In the genomic region with DNA sequence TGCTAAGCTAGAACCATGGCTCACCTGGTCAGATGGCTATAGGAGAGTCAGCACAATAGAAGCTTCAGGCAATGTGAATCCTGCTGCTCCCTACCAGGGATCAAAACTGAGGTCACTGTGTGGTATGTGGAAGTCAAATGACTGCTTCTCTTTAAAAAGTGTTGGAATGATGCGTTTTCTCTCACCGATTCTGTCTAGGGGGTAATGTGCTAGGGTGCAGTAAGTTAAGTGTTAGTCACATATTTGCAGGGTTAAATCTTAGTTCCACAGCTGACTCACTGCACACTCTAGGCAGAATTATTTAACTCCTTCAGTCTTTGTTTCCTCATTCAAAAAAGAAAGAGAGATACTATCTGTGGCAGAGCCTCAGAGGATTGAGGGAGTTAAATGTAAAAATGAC, we compare ENCODE assay signal across 11 cellular contexts.
DNase-seq lines count a peak whose midpoint lies in the region; ATAC-seq lines count a peak whose summit lies in the region.
"Had no signal": no experiment of that assay in that cellular context is flagged by ENCODE, and none has a peak within 500 bp of the region (broad histone marks: within the 10 kb centered on the region; RNA-seq: fewer than 3 reads in every experiment).

No MANE protein-coding gene starts in this region.

- ATAC-seq in HG03460 (IDR thresholded peaks at IDR 0.05; ENCODE audit: unreplicated experiment): no peak
- ATAC-seq: gastroesophageal sphincter had no signal

- peak; percentile 22 for DNase-seq in GM04504 (ENCODE audit: low read depth)
- peak; percentile 60 for DNase-seq in amniotic epithelial cell (ENCODE audit: low read depth)
- peak; percentile 63 for DNase-seq in islet precursor cell
- peak; percentile 15 for DNase-seq in smooth muscle cell of the brain vasculature (ENCODE audit: low read depth, low spot score)
- no peak for DNase-seq in NK-92 (lab: John Stamatoyannopoulos, UW; ENCODE audit: unreplicated experiment)
- DNase-seq in activated naive CD4-positive, alpha-beta T cell (lab: John Stamatoyannopoulos, UW): no peak
- DNase-seq: CD8-positive, alpha-beta memory T cell; retina; stimulated activated naive CD4-positive, alpha-beta T cell had no signal

Comparison
In these comparisons a context has a peak if more than half of its experiments do, and no peak if none do; other contexts are left out.
1. DNase-seq: peak in GM04504 (single experiment), amniotic epithelial cell (single experiment), islet precursor cell (single experiment) and smooth muscle cell of the brain vasculature (single experiment); none in NK-92 (single experiment) and activated naive CD4-positive, alpha-beta T cell (0 of 4).